ENCODE assay signal across 8 cellular contexts in genomic region chr2:8234757-8235374, GRCh38.
DNase-seq lines count a peak whose midpoint lies in the region; ATAC-seq, FAIRE-seq and TF ChIP-seq lines count a peak whose summit lies in the region.

No MANE protein-coding gene starts in this region.

- H3K27ac Mint-ChIP-seq in immature natural killer cell: peak overlapping the region in 5 of 6 donors; percentile 25 to 74 (median 43)

- H3K27ac ChIP-seq in small intestine (ENCODE audit: low read depth in 1 of 2, low read length in 1 of 2) (peak overlapping the region in 1 of 2 donors; percentile 8), tibial nerve (no peak overlapping the region)

- no peaks in the 10 kb centered on the region for H3K9me3 ChIP-seq in small intestine (ENCODE audit: control insufficient read depth, low read depth)
- no peaks in the 10 kb centered on the region for H3K9me3 ChIP-seq in tibial nerve

- H3K4me1 ChIP-seq in small intestine (ENCODE audit: control insufficient read depth in 2 of 2, insufficient read depth in 1 of 2, low read depth in 1 of 2, low read length in 1 of 2): peaks cover 0 to 4% of the 10 kb centered on the region in 2 donors
- H3K4me1 ChIP-seq in tibial nerve: peaks cover 0 to 20% (median 3%) of the 10 kb centered on the region in 4 donors

- H3K36me3 Mint-ChIP-seq in immature natural killer cell: peaks cover 20 to 47% (median 34%) of the 10 kb centered on the region in 3 donors

- 69 to 84% (median 76%) methylated on average over 13 of the region's 13 CpGs for WGBS in small intestine, 3 donors
- 66 to 67% methylated on average over 13 of the region's 13 CpGs for WGBS in tibial nerve, 2 donors

- H3K27me3 Mint-ChIP-seq in immature natural killer cell (ENCODE audit: low read depth in 3 of 3): peaks cover 0 to 4% (median 2%) of the 10 kb centered on the region in 3 donors

- no peaks in the 10 kb centered on the region for H3K27me3 ChIP-seq in small intestine (ENCODE audit: control insufficient read depth in 2 of 2, insufficient read depth in 2 of 2, low read length in 2 of 2)
- H3K27me3 ChIP-seq in tibial nerve: no peaks in the 10 kb centered on the region

- no peak overlapping the region for H3K4me3 ChIP-seq in small intestine (ENCODE audit: low read depth in 1 of 2, low read length in 2 of 2)
- H3K4me3 ChIP-seq in tibial nerve: no peak overlapping the region

- H3K9me3 Mint-ChIP-seq in immature natural killer cell: no peaks in the 10 kb centered on the region

- peak in 1 of 2 donors; percentile 55 for TF ChIP-seq EP300 in tibial nerve (IDR thresholded peaks at IDR 0.05)

- H3K36me3 ChIP-seq in small intestine (ENCODE audit: control insufficient read depth in 2 of 2, insufficient read depth in 2 of 2, low read length in 2 of 2): no peaks in the 10 kb centered on the region
- H3K36me3 ChIP-seq in tibial nerve: no peaks in the 10 kb centered on the region

- TF ChIP-seq POLR2A in tibial nerve (IDR thresholded peaks at IDR 0.05): no peak

- FAIRE-seq in small intestine (lab: Jason Lieb, UNC): no peak

- peak overlapping the region; percentile 15 to 44 (median 36) for H3K4me3 Mint-ChIP-seq in immature natural killer cell

- DNase-seq in immature natural killer cell: peak in 1 of 3 donors; percentile 13
- DNase-seq in small intestine: no peak
- no peak for DNase-seq in tibial nerve (ENCODE audit: low spot score in 2 of 2)
- DNase-seq in NCI-H1930 (lab: John Stamatoyannopoulos, UW): no peak
- DNase-seq in NCI-H446 (lab: John Stamatoyannopoulos, UW): no peak

- no peak for TF ChIP-seq CTCF in tibial nerve (IDR thresholded peaks at IDR 0.05)

- H3K4me1 Mint-ChIP-seq in immature natural killer cell: peaks cover 42 to 76% of the 10 kb centered on the region in 2 donors

- ATAC-seq in GM18499 (IDR thresholded peaks at IDR 0.05; ENCODE audit: insufficient read depth, unreplicated experiment) (peak; percentile 83), GM21515 (IDR thresholded peaks at IDR 0.05; ENCODE audit: unreplicated experiment) (peak; percentile 94), HG03521 (IDR thresholded peaks at IDR 0.05; ENCODE audit: unreplicated experiment) (peak; percentile 94)
